In genomic region chr11:72072348-72072747, GRCh38 we compare ENCODE assay signal across 1 cellular context.
TF ChIP-seq lines count a peak whose summit lies in the region.

No MANE protein-coding gene starts in this region.

TF ChIP-seq in HCT116, 20 proteins besides CTCF, POLR2A, EP300 and RAD21 (continued from another document):
- TF ChIP-seq SIN3A (IDR thresholded peaks at IDR 0.05; ENCODE audit: low read depth) (peak; percentile 87), FOSL1 (IDR thresholded peaks at IDR 0.05; ENCODE audit: low read depth) (peak; percentile 53; the same call in 1 of the 2 replicates), ATF3 (IDR thresholded peaks at IDR 0.05) (no peak), POLR2AphosphoS5 (IDR thresholded peaks at IDR 0.05; ENCODE audit: low read depth, low read length) (peak; percentile 45; the same call in 1 of the 2 replicates), SRF (IDR thresholded peaks at IDR 0.05; ENCODE audit: low read depth) (peak; percentile 47; the same call in 1 of the 2 replicates), CEBPB (IDR thresholded peaks at IDR 0.05; ENCODE audit: low read depth) (peak; percentile 79), EZH2phosphoT487 (IDR thresholded peaks at IDR 0.05; ENCODE audit: borderline replicate concordance) (no peak), MAX (IDR thresholded peaks at IDR 0.05) (peak; percentile 81), EGR1 (IDR thresholded peaks at IDR 0.05; ENCODE audit: low read depth) (no peak)
